Comparison of ENCODE assay signal across 16 cellular contexts in the genomic region with DNA sequence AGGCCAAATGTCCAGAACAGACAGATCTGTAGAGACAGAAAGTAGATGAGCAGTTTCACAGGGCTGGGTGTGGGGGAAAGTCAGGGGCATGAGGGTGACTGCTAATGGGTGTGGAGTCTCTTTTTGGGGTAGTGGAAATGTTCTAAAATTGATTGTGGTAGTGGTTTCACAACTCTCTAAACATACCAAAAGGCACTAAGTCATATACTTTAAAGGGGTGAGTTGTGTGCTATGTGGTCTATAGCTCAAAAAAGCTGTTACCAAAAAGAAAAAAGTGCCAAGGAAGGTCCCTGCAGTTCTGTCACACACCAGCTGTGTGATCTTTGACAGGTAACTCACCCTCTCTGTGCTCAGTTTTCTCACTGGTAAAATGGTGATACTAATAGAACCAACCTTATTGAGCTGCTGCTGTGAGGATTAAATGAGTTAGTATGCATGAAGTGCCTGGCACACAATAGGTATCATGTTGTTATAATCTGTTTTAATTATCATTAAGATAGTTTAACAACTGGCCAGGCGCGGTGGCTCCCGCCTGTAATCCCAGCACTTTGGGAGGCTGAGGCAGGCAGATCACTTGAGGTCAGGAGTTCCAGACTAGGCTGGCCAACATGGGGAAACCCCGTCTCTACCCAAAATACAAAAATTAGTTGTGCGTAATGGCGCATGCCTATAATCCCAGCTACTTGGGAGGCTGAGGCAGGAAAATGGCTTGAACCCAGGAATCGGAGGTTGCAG. TPM values are rescaled to one million over a fixed set of nuclear protein-coding genes. Genes with fewer than 3 reads are reported as not detected.
DNase-seq lines count a peak whose midpoint lies in the region; ATAC-seq, FAIRE-seq and TF ChIP-seq lines count a peak whose summit lies in the region.
"Had no signal": no experiment of that assay in that cellular context is flagged by ENCODE, and none has a peak within 500 bp of the region (broad histone marks: within the 10 kb centered on the region; RNA-seq: fewer than 3 reads in every experiment).

No MANE protein-coding gene starts in this region.

- POLR2A ChIA-PET in GM10248 (lab: Yijun Ruan, JAX) (no interaction called here), K562 (lab: Yijun Ruan, JAX) (no interaction called here)

- BruUV-seq in K562 (replicated peaks; lab: Mats Ljungman, UMichigan): no TSS peak

- TF ChIP-seq EP300 in K562 (IDR thresholded peaks at IDR 0.05; ENCODE audit: low read length): no peak
- TF ChIP-seq EP300 in gastroesophageal sphincter (IDR thresholded peaks at IDR 0.05): no peak

- no peak overlapping the region for H3K9ac ChIP-seq in K562 (ENCODE audit: insufficient read depth in 1 of 2, low read depth in 2 of 2, low read length in 2 of 2)

- intact Hi-C loops in K562 (cut with micrococcal nuclease): no loop called here

- peaks cover 4 to 39% of the 10 kb centered on the region in 2 experiments; a peak in 4 of 5 replicates for H3K27me3 ChIP-seq in K562 (ENCODE audit: control insufficient read depth in 2 of 2, insufficient read depth in 2 of 2, low read length in 2 of 2)
- peaks cover 36% of the 10 kb centered on the region for H3K27me3 ChIP-seq in gastroesophageal sphincter
- H3K27me3 ChIP-seq in BE2C: no peaks in the 10 kb centered on the region
- H3K27me3 ChIP-seq: MG63 had no signal

- in situ Hi-C loops in K562 (cut with MboI): no loop called here

- no peak overlapping the region for H3K4me2 ChIP-seq in K562 (ENCODE audit: insufficient read depth, low read length)

- TF ChIP-seq CTCF in GM10248 (IDR thresholded peaks at IDR 0.05; ENCODE audit: control extremely low read depth, extremely low read depth, low read depth, missing control alignments) (no peak), K562 (IDR thresholded peaks at IDR 0.05 in 2 of 3, conservative IDR thresholded peaks at IDR 0.05 in 1 of 3; ENCODE audit: insufficient read depth in 2 of 3, low read depth in 1 of 3, low read length in 3 of 3) (no peak), gastroesophageal sphincter (IDR thresholded peaks at IDR 0.05) (no peak), BE2C (IDR thresholded peaks at IDR 0.05; ENCODE audit: low read depth, low read length) (no peak)

- peak; percentile 67 for ATAC-seq in GM18870 (IDR thresholded peaks at IDR 0.05; ENCODE audit: unreplicated experiment)
- peak; percentile 60 for ATAC-seq in HG03469 (IDR thresholded peaks at IDR 0.05; ENCODE audit: unreplicated experiment)
- no peak for ATAC-seq in K562
- no peak for ATAC-seq in gastroesophageal sphincter
- ATAC-seq in HG02970 (IDR thresholded peaks at IDR 0.05; ENCODE audit: low FRiP score, unreplicated experiment): no peak
- no peak for ATAC-seq in GM19035 (IDR thresholded peaks at IDR 0.05; ENCODE audit: unreplicated experiment)

- H3K36me3 ChIP-seq in K562 (ENCODE audit: control insufficient read depth, insufficient read depth, low read length) (no peaks in the 10 kb centered on the region), gastroesophageal sphincter (no peaks in the 10 kb centered on the region), BE2C (no peaks in the 10 kb centered on the region)
- H3K36me3 ChIP-seq: breast epithelium, MG63, sigmoid colon had no signal

- no peak for TF ChIP-seq POLR2A in K562 (conservative IDR thresholded peaks at IDR 0.05)
- TF ChIP-seq POLR2A in gastroesophageal sphincter (IDR thresholded peaks at IDR 0.05): no peak

- no peak overlapping the region for H2AFZ ChIP-seq in K562 (ENCODE audit: low read depth, low read length)

- 35% methylated on average over 7 of the region's 7 CpGs for WGBS in K562 (ENCODE audit: insufficient coverage, low coverage, missing lambda C conversion rate)
- 79 to 85% methylated on average over 4 to 5 of the region's 7 CpGs for WGBS in gastroesophageal sphincter (ENCODE audit: low coverage in 1 of 2), 2 donors

- CTCF ChIA-PET in GM10248 (lab: Yijun Ruan, JAX) (interaction anchor here (0.7 kb wide), 1 partner anchor 9 kb away, joined by 3 read pairs; no protein-coding TSS in a partner anchor), K562 (lab: Yijun Ruan, JAX; ENCODE audit: low intra/inter-chr PET ratio) (no interaction called here)

- H3K4me3 ChIP-seq in K562 (no peak overlapping the region), gastroesophageal sphincter (no peak overlapping the region), BE2C (ENCODE audit: low read depth, low read length) (no peak overlapping the region)
- H3K4me3 ChIP-seq: breast epithelium, MG63, sigmoid colon had no signal

- H3K27ac ChIP-seq in K562 (ENCODE audit: extremely low read depth, low read depth, low read length): no peak overlapping the region
- H3K27ac ChIP-seq in gastroesophageal sphincter: no peak overlapping the region
- H3K27ac ChIP-seq: breast epithelium, sigmoid colon had no signal

- no peaks in the 10 kb centered on the region for H4K20me1 ChIP-seq in K562 (replicated peaks; ENCODE audit: control insufficient read depth, insufficient read depth, low read length)

- DNase-seq in GM10248 (ENCODE audit: extremely low spot score) (peak; percentile 57), K562 (ENCODE audit: extremely low read depth in 1 of 4, low spot score in 3 of 4) (no peak), BE2C (no peak)
- DNase-seq: activated CD8-positive, alpha-beta memory T cell treated with anti-CD3 and anti-CD28 coated beads, Interleukin-2, amount 50 U/mL, for 48 hours; GOT3; MG63; NCI-H748 treated with DMSO at 0.1 percent for 48 hours had no signal

- H3K79me2 ChIP-seq in K562 (ENCODE audit: control insufficient read depth, insufficient read depth, low read length): no peaks in the 10 kb centered on the region

- no peaks in the 10 kb centered on the region for H3K9me3 ChIP-seq in K562 (replicated peaks; ENCODE audit: control insufficient read depth, insufficient read depth, low read depth, low read length)
- no peaks in the 10 kb centered on the region for H3K9me3 ChIP-seq in gastroesophageal sphincter
- H3K9me3 ChIP-seq in BE2C: no peaks in the 10 kb centered on the region
- H3K9me3 ChIP-seq: breast epithelium, MG63, sigmoid colon had no signal

- no peaks in the 10 kb centered on the region for H3K9me1 ChIP-seq in K562 (ENCODE audit: control insufficient read depth, insufficient read depth, low read length)

- peaks cover 0 to 3% of the 10 kb centered on the region in 2 experiments; a peak in 2 of 5 replicates for H3K4me1 ChIP-seq in K562 (replicated peaks in 1 of 2; ENCODE audit: control insufficient read depth in 2 of 2, insufficient read depth in 2 of 2, low read length in 2 of 2)
- H3K4me1 ChIP-seq in gastroesophageal sphincter: no peaks in the 10 kb centered on the region
- H3K4me1 ChIP-seq in BE2C: no peaks in the 10 kb centered on the region
- H3K4me1 ChIP-seq: breast epithelium, sigmoid colon had no signal

- FAIRE-seq in K562 (lab: Jason Lieb, UNC): no peak
- FAIRE-seq: urothelium cell line had no signal

- TF ChIP-seq RAD21 in K562 (CRISPR knock-in tag; conservative IDR thresholded peaks at IDR 0.05 in 1 of 2, IDR thresholded peaks at IDR 0.05 in 1 of 2): no peak

TF ChIP-seq in K562, 482 proteins besides CTCF, POLR2A, EP300 and RAD21:
- TF ChIP-seq TAF7 (tag; IDR thresholded peaks at IDR 0.05) (no peak), RBM25 (IDR thresholded peaks at IDR 0.05; ENCODE audit: low read depth, low read length, severe bottlenecking) (peak; percentile 91), ZFP36 (IDR thresholded peaks at IDR 0.05; ENCODE audit: low read depth, low read length, partially characterized antibody) (peak; percentile 69), BCOR (IDR thresholded peaks at IDR 0.05) (peak; percentile 43; the same call in 1 of the 2 replicates)

RNA-seq across cellular contexts. Expression of a gene that starts 10.3 kb away (rescaled TPM):
- 3.4 and 12.7 TPM in 2 replicates for total RNA-seq in K562 (2011; cell fraction: chromatin; rRNA removed; ENCODE audit: low replicate concordance)
- 3.7 and 7.0 TPM in 2 replicates for total RNA-seq in K562 (2011; cell fraction: nucleolus; rRNA removed)
- total RNA-seq in K562 (2011; cell fraction: nucleoplasm; rRNA removed): 3.8 and 5.1 TPM in 2 replicates
- total RNA-seq in K562 (2014; rRNA removed) (0.14 and 0.41 TPM in 2 replicates), K562 (2014; rRNA removed; fragmentation: Illumina TruSeq; extraction: Trizol) (0.15 TPM in 1 of 2 replicates, not detected in the other), K562 (2015; rRNA removed; fragmentation: Illumina TruSeq; extraction: Trizol) (0.58 and 1.1 TPM in 2 replicates), K562 (2021) (0.35 and 0.51 TPM in 2 replicates), gastroesophageal sphincter (1 to 10 TPM; 1.2 to 7.5 (median 2.4) TPM)
- polyA plus RNA-seq in K562 (2011; rRNA removed) (0.35 and 0.39 TPM in 2 replicates), K562 (2014; fragmentation: Illumina TruSeq; extraction: Trizol) (0.09 and 0.30 TPM in 2 replicates), K562 (2014; fragmentation: Nextera tagmentation; extraction: Ambion mirVana) (under 1 TPM; 0.03 to 0.04 TPM), K562 (2014; rRNA removed) (0.05 and 0.35 TPM in 2 replicates)
- polyA plus RNA-seq in K562 (2011; cell fraction: cytosol; rRNA removed): 0.28 and 0.30 TPM in 2 replicates
- polyA plus RNA-seq in K562 (2011; cell fraction: nucleus; rRNA removed): 2.2 and 3.5 TPM in 2 replicates
- polyA plus RNA-seq in K562 (2012): 0.65 and 2.6 TPM in 2 replicates
- 0.95 and 1.2 TPM in 2 replicates for polyA minus RNA-seq in K562 (2011; rRNA and poly(A)+ RNA removed)
- not detected in 2 replicates for polyA minus RNA-seq in K562 (2011; cell fraction: cytosol; rRNA and poly(A)+ RNA removed)
- polyA minus RNA-seq in K562 (2011; cell fraction: nucleus; rRNA and poly(A)+ RNA removed): 1.9 and 2.4 TPM in 2 replicates
- not detected for polyA plus RNA-seq in BE2C (2012; ENCODE audit: insufficient read depth, insufficient read length, low read depth)

RNA-seq across cellular contexts. Expression of a gene that starts 27.8 kb away (rescaled TPM):
- total RNA-seq in K562 (2011; cell fraction: chromatin; rRNA removed; ENCODE audit: low replicate concordance): not detected in 2 replicates
- total RNA-seq in K562 (2011; cell fraction: nucleolus; rRNA removed): not detected in 2 replicates
- not detected in 2 replicates for total RNA-seq in K562 (2011; cell fraction: nucleoplasm; rRNA removed)
- total RNA-seq in K562 (2014; rRNA removed) (not detected in 2 replicates), K562 (2014; rRNA removed; fragmentation: Illumina TruSeq; extraction: Trizol) (not detected in 2 replicates), K562 (2015; rRNA removed; fragmentation: Illumina TruSeq; extraction: Trizol) (not detected in 2 replicates), K562 (2021) (not detected in 2 replicates), gastroesophageal sphincter (under 1 TPM in 1 of 4 donors, not detected in 3; 0.27 TPM)
- polyA plus RNA-seq in K562 (2011; rRNA removed) (not detected in 2 replicates), K562 (2014; fragmentation: Illumina TruSeq; extraction: Trizol) (not detected in 2 replicates), K562 (2014; fragmentation: Nextera tagmentation; extraction: Ambion mirVana) (not detected), K562 (2014; rRNA removed) (not detected in 2 replicates)
- polyA plus RNA-seq in K562 (2011; cell fraction: cytosol; rRNA removed): not detected in 2 replicates
- polyA plus RNA-seq in K562 (2011; cell fraction: nucleus; rRNA removed): not detected in 2 replicates
- polyA plus RNA-seq in K562 (2012): not detected in 2 replicates
- not detected in 2 replicates for polyA minus RNA-seq in K562 (2011; rRNA and poly(A)+ RNA removed)
- not detected in 2 replicates for polyA minus RNA-seq in K562 (2011; cell fraction: cytosol; rRNA and poly(A)+ RNA removed)
- not detected in 2 replicates for polyA minus RNA-seq in K562 (2011; cell fraction: nucleus; rRNA and poly(A)+ RNA removed)
- polyA plus RNA-seq in BE2C (2012; ENCODE audit: insufficient read depth, insufficient read length, low read depth): not detected
- total RNA-seq: sigmoid colon; T-helper 1 cell treated with Interleukin-12 subunit alpha and Interleukin-12 subunit beta and Interleukin-4 antibody, amounts not matched to agents 30 ng/mL and 1 ng/mL, for 36 hours had no signal

Comparison
In these comparisons a context has a peak if more than half of its experiments do, and no peak if none do; other contexts are left out.
1. ATAC-seq: peak in GM18870 (single experiment) and HG03469 (single experiment); none in K562 (single experiment), gastroesophageal sphincter (single experiment), HG02970 (single experiment) and GM19035 (single experiment).